Comparison of ENCODE assay signal across 17 cellular contexts in the genomic region with DNA sequence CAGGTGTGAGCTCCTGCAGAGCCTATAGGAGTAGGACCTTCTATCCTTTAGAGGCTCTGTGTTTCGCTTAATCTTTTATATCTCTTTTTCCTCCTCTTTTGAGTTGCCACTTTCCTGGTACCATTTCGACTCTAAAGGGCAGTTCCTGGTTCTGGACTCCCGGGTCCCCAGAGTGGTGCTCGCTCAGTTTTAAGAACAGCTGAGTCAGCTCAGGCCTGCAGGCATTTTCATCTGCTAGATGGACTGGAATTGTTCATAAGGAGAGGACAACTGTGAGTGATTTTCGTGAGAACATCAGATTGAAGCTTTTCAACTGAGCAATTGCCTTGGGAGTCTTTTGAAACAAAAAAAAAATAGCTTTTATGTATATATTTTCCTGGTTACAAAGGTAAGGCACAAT. TPM values are rescaled to one million over a fixed set of nuclear protein-coding genes. Genes with fewer than 3 reads are reported as not detected.
DNase-seq lines count a peak whose midpoint lies in the region; ATAC-seq, FAIRE-seq and TF ChIP-seq lines count a peak whose summit lies in the region.
"Had no signal": no experiment of that assay in that cellular context is flagged by ENCODE, and none has a peak within 500 bp of the region (broad histone marks: within the 10 kb centered on the region; RNA-seq: fewer than 3 reads in every experiment).

No MANE protein-coding gene starts in this region.

- H3K23ac ChIP-seq in H9 (ENCODE audit: insufficient read length, low read depth, low read length) (no peak overlapping the region), H1 (ENCODE audit: insufficient read length) (no peak overlapping the region)

- H2BK20ac ChIP-seq in H9 (ENCODE audit: low read depth, low read length, poor library complexity, severe bottlenecking) = no peak overlapping the region
- no peak overlapping the region for H2BK20ac ChIP-seq in H1 (ENCODE audit: low read length)

- H3K79me1 ChIP-seq in H9 (ENCODE audit: insufficient read depth, low read depth, low read length, poor library complexity, severe bottlenecking) = no peaks in the 10 kb centered on the region
- no peaks in the 10 kb centered on the region for H3K79me1 ChIP-seq in H1 (ENCODE audit: low read depth, low read length)

- H3K9ac ChIP-seq in H9 (ENCODE audit: extremely low read depth, insufficient read length, low read length) (no peak overlapping the region), H1 (replicated peaks in 1 of 4; ENCODE audit: extremely low read depth in 1 of 4, low read depth in 3 of 4, low read length in 3 of 4) (no peak overlapping the region), neural progenitor cell (no peak overlapping the region), GM23248 (no peak overlapping the region), smooth muscle cell (ENCODE audit: low read depth) (no peak overlapping the region)
- H3K9ac ChIP-seq: SK-N-SH had no signal

- WGBS in H9 (ENCODE audit: extremely low coverage, insufficient read length, low lambda C conversion rate) = no CpG with 5 or more reads among the region's 5 CpGs
- WGBS in H1 (ENCODE audit: extremely low coverage in 1 of 2, insufficient coverage in 1 of 2, insufficient read length in 1 of 2, insufficient replicate concordance in 2 of 2, low coverage in 1 of 2, low lambda C conversion rate in 2 of 2, missing lambda C conversion rate in 1 of 2), 2 experiments = 81% methylated on average over 5 of the region's 5 CpGs; no CpG with 5 or more reads in 1 of the 2 experiments
- 80 to 82% methylated on average over 5 of the region's 5 CpGs for WGBS in GM23248 (ENCODE audit: low coverage in 1 of 2, low lambda C conversion rate in 2 of 2, missing lambda C conversion rate in 2 of 2), 2 experiments
- WGBS in smooth muscle cell (ENCODE audit: low lambda C conversion rate) = 78% methylated on average over 5 of the region's 5 CpGs

- peak overlapping the region in 2 of 3 experiments; percentile 65 to 85; a peak in 3 of 7 replicates for H3K27ac Mint-ChIP-seq in H9
- H3K27ac Mint-ChIP-seq in neural progenitor cell = peak overlapping the region; percentile 99

- H2BK12ac ChIP-seq in H9 (ENCODE audit: insufficient read length, low read depth, low read length) (no peak overlapping the region), H1 (ENCODE audit: low read depth, low read length) (no peak overlapping the region)

- H3K4me3 ChIP-seq in H1 (ENCODE audit: extremely low read depth in 1 of 4, insufficient read depth in 2 of 4, low read depth in 3 of 4, low read length in 4 of 4) (no peak overlapping the region), neural progenitor cell (peak overlapping the region; percentile 18), GM23248 (no peak overlapping the region), smooth muscle cell (no peak overlapping the region), lower lobe of right lung (no peak overlapping the region)

- H2BK5ac ChIP-seq in H9 (ENCODE audit: insufficient read length, low read length) = no peak overlapping the region
- 0 out of 2 replicates have a peak overlapping the region, but pooled peaks have one; percentile 12 for H2BK5ac ChIP-seq in H1 (ENCODE audit: low read depth, low read length)

- TF ChIP-seq EP300 in H1 (IDR thresholded peaks at IDR 0.05; ENCODE audit: borderline replicate concordance in 1 of 2, low read depth in 2 of 2, low read length in 2 of 2) = no peak

- TF ChIP-seq CTCF in H9 (conservative IDR thresholded peaks at IDR 0.05) = no peak
- no peak for TF ChIP-seq CTCF in H1 (IDR thresholded peaks at IDR 0.05; ENCODE audit: control extremely low read depth in 1 of 3, insufficient read depth in 1 of 3, low read depth in 1 of 3, low read length in 3 of 3)
- TF ChIP-seq CTCF in neural progenitor cell (IDR thresholded peaks at IDR 0.05) = no peak
- TF ChIP-seq CTCF in smooth muscle cell (IDR thresholded peaks at IDR 0.05; ENCODE audit: borderline replicate concordance, insufficient read depth, poor library complexity, severe bottlenecking) = no peak
- no peak for TF ChIP-seq CTCF in lower lobe of right lung (IDR thresholded peaks at IDR 0.05)

- H3K27me3 Mint-ChIP-seq in H9 (ENCODE audit: low read depth) (no peaks in the 10 kb centered on the region; the same call in 1 of the 2 replicates), neural progenitor cell (ENCODE audit: insufficient read depth, low read depth) (peaks cover 5% of the 10 kb centered on the region)

- H4K91ac ChIP-seq in H9 (ENCODE audit: insufficient read length, low read depth, low read length) = no peak overlapping the region
- H4K91ac ChIP-seq in H1 (replicated peaks; ENCODE audit: insufficient read length, low read length) = no peak overlapping the region

- H3K27ac ChIP-seq in H9 (ENCODE audit: insufficient read length, low read depth, low read length) = no peak overlapping the region
- H3K27ac ChIP-seq in H1 (ENCODE audit: low read depth, low read length) = no peak overlapping the region
- H3K27ac ChIP-seq in neural progenitor cell = peak overlapping the region; percentile 95
- no peak overlapping the region for H3K27ac ChIP-seq in GM23248
- H3K27ac ChIP-seq in smooth muscle cell (ENCODE audit: low read depth) = no peak overlapping the region
- H3K27ac ChIP-seq in lower lobe of right lung = no peak overlapping the region
- H3K27ac ChIP-seq: C4-2B had no signal

- H3K4me1 ChIP-seq in H9 (ENCODE audit: insufficient read depth, low read length) (no peaks in the 10 kb centered on the region; the same call in 1 of the 2 replicates), H1 (replicated peaks in 1 of 4; ENCODE audit: control insufficient read depth in 3 of 4, insufficient read depth in 4 of 4, low read length in 3 of 4) (peaks cover 0 to 16% (median 5%) of the 10 kb centered on the region in 4 experiments; a peak in 6 of 7 replicates), neural progenitor cell (peaks cover 40% of the 10 kb centered on the region), GM23248 (ENCODE audit: insufficient read depth) (no peaks in the 10 kb centered on the region), smooth muscle cell (ENCODE audit: low read depth) (peaks cover 23% of the 10 kb centered on the region), lower lobe of right lung (peaks cover 5% of the 10 kb centered on the region)

- H3K56ac ChIP-seq in H9 (ENCODE audit: insufficient read length, low read depth, low read length) = no peak overlapping the region
- H3K56ac ChIP-seq in H1 (replicated peaks; ENCODE audit: insufficient read length, low read depth, low read length) = no peak overlapping the region

- POLR2A ChIA-PET in H1 (lab: Charles Lee; ENCODE audit: partially characterized antibody) = interaction anchor here (0.7 kb wide), 1 partner anchor 41 kb away, joined by 3 read pairs; no protein-coding TSS in a partner anchor

- H3K27me3 ChIP-seq in H9 (ENCODE audit: insufficient read depth, low read length) = no peaks in the 10 kb centered on the region
- no peaks in the 10 kb centered on the region for H3K27me3 ChIP-seq in H1 (replicated peaks in 1 of 4; ENCODE audit: control insufficient read depth in 3 of 4, extremely low read depth in 1 of 4, insufficient read depth in 3 of 4, low read length in 3 of 4)
- H3K27me3 ChIP-seq in neural progenitor cell = no peaks in the 10 kb centered on the region
- H3K27me3 ChIP-seq in GM23248 (replicated peaks; ENCODE audit: insufficient read depth) = no peaks in the 10 kb centered on the region
- H3K27me3 ChIP-seq in smooth muscle cell (ENCODE audit: low read depth) = no peaks in the 10 kb centered on the region
- no peaks in the 10 kb centered on the region for H3K27me3 ChIP-seq in lower lobe of right lung (ENCODE audit: low read depth)

- CTCF ChIA-PET in H1 (lab: Charles Lee; ENCODE audit: partially characterized antibody) = interaction anchor here (0.6 to 1.2 kb wide), 4 partner anchors 35 to 603 kb away, joined by 3 to 5 read pairs (median 3); no protein-coding TSS in a partner anchor

- H3K36me3 ChIP-seq in H1 (ENCODE audit: control insufficient read depth in 2 of 4, insufficient read depth in 4 of 4, low read length in 3 of 4) (no peaks in the 10 kb centered on the region), neural progenitor cell (no peaks in the 10 kb centered on the region), GM23248 (ENCODE audit: low read depth) (no peaks in the 10 kb centered on the region), smooth muscle cell (ENCODE audit: low read depth) (no peaks in the 10 kb centered on the region), lower lobe of right lung (no peaks in the 10 kb centered on the region)

- no peaks in the 10 kb centered on the region for H3K79me2 ChIP-seq in H9 (ENCODE audit: insufficient read depth, low read length)
- H3K79me2 ChIP-seq in H1 (ENCODE audit: control insufficient read depth in 1 of 2, insufficient read depth in 2 of 2, low read length in 2 of 2) = no peaks in the 10 kb centered on the region
- no peaks in the 10 kb centered on the region for H3K79me2 ChIP-seq in neural progenitor cell (ENCODE audit: low read depth)
- H3K79me2 ChIP-seq in GM23248 (ENCODE audit: insufficient read depth) = no peaks in the 10 kb centered on the region
- H3K79me2 ChIP-seq in smooth muscle cell (ENCODE audit: low read depth) = no peaks in the 10 kb centered on the region

- no peak overlapping the region for H3K18ac ChIP-seq in H9 (ENCODE audit: insufficient read length, low read depth, low read length)
- H3K18ac ChIP-seq in H1 (ENCODE audit: extremely low read depth, low read length) = no peak overlapping the region

- H2AFZ ChIP-seq in H9 (ENCODE audit: low read length) = no peak overlapping the region
- H2AFZ ChIP-seq in H1 (ENCODE audit: low read length) = no peak overlapping the region
- peak overlapping the region; percentile 57 for H2AFZ ChIP-seq in neural progenitor cell (replicated peaks)
- H2AFZ ChIP-seq in GM23248 = no peak overlapping the region
- no peak overlapping the region for H2AFZ ChIP-seq in smooth muscle cell (ENCODE audit: low read depth)

- FAIRE-seq in H1 (lab: Jason Lieb, UNC) = no peak

- TF ChIP-seq RAD21 in H1 (IDR thresholded peaks at IDR 0.05 in 1 of 2, conservative IDR thresholded peaks at IDR 0.05 in 1 of 2; ENCODE audit: low read depth in 2 of 2, low read length in 2 of 2) = no peak

- peaks cover 32% of the 10 kb centered on the region for H3F3A ChIP-seq in neural progenitor cell (ENCODE audit: low read depth)
- H3F3A ChIP-seq in GM23248 (ENCODE audit: insufficient read depth) = no peaks in the 10 kb centered on the region
- H3F3A ChIP-seq in smooth muscle cell (ENCODE audit: low read depth) = no peaks in the 10 kb centered on the region

- H3K9me2 ChIP-seq in GM23248 (ENCODE audit: insufficient read depth) = no peaks in the 10 kb centered on the region
- H3K9me2 ChIP-seq: SK-N-SH had no signal

- H4K20me1 ChIP-seq in H9 (ENCODE audit: control insufficient read depth, insufficient read depth, insufficient read length) (no peaks in the 10 kb centered on the region), H1 (replicated peaks in 1 of 2; ENCODE audit: control insufficient read depth in 1 of 2, insufficient read depth in 2 of 2, low read length in 2 of 2) (no peaks in the 10 kb centered on the region), neural progenitor cell (ENCODE audit: low read depth) (no peaks in the 10 kb centered on the region), GM23248 (ENCODE audit: insufficient read depth) (no peaks in the 10 kb centered on the region), smooth muscle cell (ENCODE audit: low read depth) (no peaks in the 10 kb centered on the region)

- H3K4me3 Mint-ChIP-seq in H9 (peak overlapping the region in 1 of 2 experiments; percentile 52; a peak in 1 of 5 replicates), neural progenitor cell (peak overlapping the region; percentile 82)

- intact Hi-C loops in lower lobe of right lung (cut with DNase I) = no loop called here

- ATAC-seq in lower lobe of right lung = no peak

- no peak overlapping the region for H2BK15ac ChIP-seq in H9 (ENCODE audit: low read depth, low read length)
- H2BK15ac ChIP-seq in H1 (ENCODE audit: low read length) = no peak overlapping the region

- H3K4ac ChIP-seq in H9 (ENCODE audit: low read depth, low read length) = no peak overlapping the region
- no peak overlapping the region for H3K4ac ChIP-seq in H1 (replicated peaks; ENCODE audit: insufficient read length, low read depth, low read length)

- H3T11ph ChIP-seq in H9 (ENCODE audit: low read length) = no peak overlapping the region

- H3K4me1 Mint-ChIP-seq in H9 = peaks cover 23 to 42% of the 10 kb centered on the region in 2 experiments
- H3K4me1 Mint-ChIP-seq in neural progenitor cell = peaks cover 38% of the 10 kb centered on the region

- H3K36me3 Mint-ChIP-seq in H9 (ENCODE audit: insufficient read depth in 1 of 3, low read depth in 3 of 3) (no peaks in the 10 kb centered on the region), neural progenitor cell (peaks cover 4% of the 10 kb centered on the region)

- no peak overlapping the region for H4K8ac ChIP-seq in H9 (replicated peaks; ENCODE audit: insufficient read length, low read depth, low read length)
- H4K8ac ChIP-seq in H1 (ENCODE audit: extremely low read depth, insufficient read depth, low read length) = no peak overlapping the region

- DNase-seq in ACHN (peak; percentile 14), H9 (no peak), H1 (ENCODE audit: low read depth in 1 of 2, low spot score in 2 of 2) (no peak), neural progenitor cell (ENCODE audit: low spot score) (no peak), GM23248 (no peak), smooth muscle cell (lab: John Stamatoyannopoulos, UW; ENCODE audit: unreplicated experiment) (no peak), occipital lobe (lab: John Stamatoyannopoulos, UW) (no peak), lower lobe of right lung (no peak)
- DNase-seq: GDM1, KBM-7, NCI-H1105, NCI-H226, NCI-H524 treated with DMSO at 0.1 percent for 48 hours, RPMI8226, SHP77 treated with DMSO at 0.1 percent for 48 hours, SK-N-SH had no signal

- no peak overlapping the region for H4K5ac ChIP-seq in H9 (ENCODE audit: insufficient read length, low read depth, low read length)
- no peak overlapping the region for H4K5ac ChIP-seq in H1 (ENCODE audit: insufficient read length, low read depth, low read length)

- no peak for TF ChIP-seq POLR2A in H1 (IDR thresholded peaks at IDR 0.05; ENCODE audit: control extremely low read depth in 1 of 2, low read depth in 2 of 2, low read length in 2 of 2)

- H3K9me3 ChIP-seq in H9 (ENCODE audit: control insufficient read depth, low read depth, low read length) (no peaks in the 10 kb centered on the region), H1 (ENCODE audit: insufficient read depth in 2 of 2, low read depth in 1 of 2, low read length in 1 of 2) (no peaks in the 10 kb centered on the region), neural progenitor cell (ENCODE audit: low read depth) (no peaks in the 10 kb centered on the region), GM23248 (ENCODE audit: low read depth) (no peaks in the 10 kb centered on the region), smooth muscle cell (replicated peaks; ENCODE audit: low read depth) (no peaks in the 10 kb centered on the region), lower lobe of right lung (no peaks in the 10 kb centered on the region)
- H3K9me3 ChIP-seq: SK-N-SH had no signal

- no peak overlapping the region for H2AK5ac ChIP-seq in H9 (ENCODE audit: insufficient read length, low read length)
- H2AK5ac ChIP-seq in H1 (ENCODE audit: low read depth, low read length) = no peak overlapping the region

- H3K14ac ChIP-seq in H9 (ENCODE audit: insufficient read depth, low read length) (no peak overlapping the region), H1 (ENCODE audit: insufficient read length) (no peak overlapping the region)

- no peak overlapping the region for H2BK120ac ChIP-seq in H9 (ENCODE audit: low read depth, low read length, poor library complexity, severe bottlenecking)
- no peak overlapping the region for H2BK120ac ChIP-seq in H1 (replicated peaks; ENCODE audit: low read depth, low read length)

- no peak overlapping the region for H3K4me2 ChIP-seq in H9 (ENCODE audit: insufficient read depth, insufficient read length, low read length)
- H3K4me2 ChIP-seq in H1 (ENCODE audit: insufficient read depth in 1 of 2, low read depth in 2 of 2, low read length in 2 of 2) = no peak overlapping the region
- peak overlapping the region; percentile 68 for H3K4me2 ChIP-seq in neural progenitor cell
- H3K4me2 ChIP-seq in GM23248 (ENCODE audit: unreplicated experiment) = no peak overlapping the region
- no peak overlapping the region for H3K4me2 ChIP-seq in smooth muscle cell
- H3K4me2 ChIP-seq: SK-N-SH had no signal

- H3K23me2 ChIP-seq in H9 (ENCODE audit: insufficient read length, low read depth, low read length, poor library complexity, severe bottlenecking) (peaks cover 3% of the 10 kb centered on the region), H1 (ENCODE audit: low read depth, low read length) (no peaks in the 10 kb centered on the region; the same call in 1 of the 2 replicates)

- H3K9me3 Mint-ChIP-seq in H9 (no peaks in the 10 kb centered on the region), neural progenitor cell (no peaks in the 10 kb centered on the region)

- in situ Hi-C loops in ACHN (cut with HindIII; ENCODE audit: low pct_ligation_motif_present, low pct_unique_long_range_greater_than_20kb, low sequenced_read_pairs) = no loop called here
- in situ Hi-C loops in GM23248 (cut with MboI) = no loop called here

RNA-seq across cellular contexts. Expression of a gene that starts 1.2 kb away (rescaled TPM):
- total RNA-seq in H9 (2021) (not detected in 2 replicates), neural progenitor cell (ENCODE audit: low replicate concordance) (3.5 and 4.2 TPM in 2 replicates), smooth muscle cell (not detected in 2 replicates), occipital lobe (0.31 TPM), lower lobe of right lung (0.74 TPM)
- total RNA-seq in H1 (2021; fragmentation: NEBNext Ultra II Directional; extraction: Animal tissue kit (Norgen Biotek cat#: 25700)) = 0.23 TPM in 1 of 2 replicates, not detected in the other
- polyA plus RNA-seq in H1 (2011; rRNA removed) (0.21 and 0.28 TPM in 2 replicates), GM23248 (2016; fragmentation: Nextera tagmentation; extraction: Ambion mirVana) (not detected in 2 replicates), smooth muscle cell (not detected in 2 replicates)
- 0.25 TPM for polyA plus RNA-seq in H1 (2011; cell fraction: cytosol; rRNA removed)
- polyA plus RNA-seq in H1 (2011; cell fraction: nucleus; rRNA removed) = not detected
- 0.09 to 0.21 TPM (median 0.14 TPM) in 4 replicates for polyA plus RNA-seq in H1 (2012, experiment 1 of 2)
- not detected for polyA plus RNA-seq in H1 (2012, experiment 2 of 2)
- polyA plus RNA-seq in H1 (2013, experiment 1 of 2) = 0.14 TPM
- polyA plus RNA-seq in H1 (2013, experiment 2 of 2) = 0.07 TPM
- polyA minus RNA-seq in H1 (2011; rRNA and poly(A)+ RNA removed) = 0.76 and 0.95 TPM in 2 replicates
- polyA minus RNA-seq in H1 (2011; cell fraction: cytosol; rRNA and poly(A)+ RNA removed) = not detected
- polyA minus RNA-seq in H1 (2011; cell fraction: nucleus; rRNA and poly(A)+ RNA removed) = not detected
- total RNA-seq in GM23248 (2014; rRNA removed; shearing (Covaris generic)) = not detected in 2 replicates
